In the genomic region with DNA sequence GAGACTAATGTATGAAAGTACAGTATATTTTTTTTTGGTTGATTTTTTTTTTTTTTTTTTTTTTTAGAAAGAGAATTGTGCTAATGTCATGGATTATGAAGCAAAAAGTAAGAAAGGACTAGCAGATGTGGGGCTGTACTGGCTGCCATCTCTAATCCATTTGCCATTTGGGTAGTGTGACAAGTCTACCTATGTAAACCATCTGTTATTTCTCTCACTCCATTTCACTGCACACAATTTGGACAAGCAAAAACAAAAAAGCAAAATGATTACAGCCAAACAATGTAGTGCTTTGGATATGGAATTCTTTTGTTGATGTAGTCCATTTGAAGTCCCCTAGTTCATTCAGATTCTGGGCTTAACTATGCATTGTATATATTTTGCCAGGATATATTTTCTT, we compare ENCODE assay signal across 15 cellular contexts.
"Had no signal": no experiment of that assay in that cellular context is flagged by ENCODE, and none has a peak within 500 bp of the region (broad histone marks: within the 10 kb centered on the region; RNA-seq: fewer than 3 reads in every experiment).

No MANE protein-coding gene starts in this region.

- ATAC-seq: left ventricle myocardium superior; lower lobe of right lung; naive thymus-derived CD8-positive, alpha-beta T cell; sciatic nerve; stimulated activated naive CD8-positive, alpha-beta T cell treated with anti-CD3 and anti-CD28 coated beads, Interleukin-15, amount 100 ng/mL, for 72 hours had no signal

- DNase-seq: cortex of kidney; hypothalamus; left ventricle myocardium superior; lower lobe of right lung; naive thymus-derived CD8-positive, alpha-beta T cell; nephron progenitor cell; nucleus accumbens; stimulated activated CD4-positive, alpha-beta T cell treated with anti-CD3 and anti-CD28 coated beads, Interleukin-12 subunit alpha, Interleukin-12 subunit beta, amount 100 ng/mL, for 4 hours; stimulated activated CD4-positive, alpha-beta T cell treated with anti-CD3 and anti-CD28 coated beads, Interleukin-1b, Interleukin-23, amount 100 ng/mL, for 48 hours; stimulated activated CD4-positive, alpha-beta T cell treated with anti-CD3 and anti-CD28 coated beads, Interleukin-4, amount 100 ng/mL, for 1 hour; stimulated activated CD8-positive, alpha-beta memory T cell treated with anti-CD3 and anti-CD28 coated beads, Interleukin-4, amount 100 ng/mL, for 48 hours; stimulated activated naive CD4-positive, alpha-beta T cell; stimulated activated naive CD8-positive, alpha-beta T cell treated with anti-CD3 and anti-CD28 coated beads, Interleukin-15, amount 100 ng/mL, for 72 hours; transverse colon had no signal
